In genomic region chr14:54709444-54709843, GRCh38 we compare ENCODE assay signal across 12 cellular contexts.
DNase-seq lines count a peak whose midpoint lies in the region; ATAC-seq, FAIRE-seq and TF ChIP-seq lines count a peak whose summit lies in the region.
"Had no signal": no experiment of that assay in that cellular context is flagged by ENCODE, and none has a peak within 500 bp of the region (broad histone marks: within the 10 kb centered on the region; RNA-seq: fewer than 3 reads in every experiment).

No MANE protein-coding gene starts in this region.

- no peak for TF ChIP-seq EP300 in GM12878 (IDR thresholded peaks at IDR 0.05; ENCODE audit: borderline replicate concordance in 1 of 2, control insufficient read depth in 1 of 2, low read depth in 2 of 2, low read length in 2 of 2)

- no peak for TF ChIP-seq POLR2A in GM12878 (IDR thresholded peaks at IDR 0.05; ENCODE audit: low read depth, low read length)

- no peaks in the 10 kb centered on the region for H3K9me3 Mint-ChIP-seq in effector memory CD8-positive, alpha-beta T cell
- H3K9me3 Mint-ChIP-seq: central memory CD8-positive, alpha-beta T cell had no signal

- no peak for TF ChIP-seq RAD21 in GM12878 (IDR thresholded peaks at IDR 0.05; ENCODE audit: insufficient read depth, low read depth, low read length)

- in situ Hi-C loops in GM13976 (cut with MboI; ENCODE audit: low sequenced_read_pairs, unreplicated experiment) (no loop called here), GM12878 (cut with MboI) (no loop called here)

- H3K27ac ChIP-seq in GM12878 (ENCODE audit: control insufficient read depth, insufficient read depth), result no peak overlapping the region

- no TSS peak for BruUV-seq in GM12878 (replicated peaks; lab: Mats Ljungman, UMichigan)

- no peaks in the 10 kb centered on the region for H3K4me1 Mint-ChIP-seq in effector memory CD8-positive, alpha-beta T cell (ENCODE audit: low read depth in 2 of 2)
- H3K4me1 Mint-ChIP-seq: central memory CD8-positive, alpha-beta T cell had no signal

- no peaks in the 10 kb centered on the region for H3K79me2 ChIP-seq in GM12878 (ENCODE audit: control insufficient read depth, insufficient read depth, low read length)

- H3K4me3 ChIP-seq in GM12878, result no peak overlapping the region

- H3K4me3 Mint-ChIP-seq in effector memory CD8-positive, alpha-beta T cell, result no peak overlapping the region
- H3K4me3 Mint-ChIP-seq: central memory CD8-positive, alpha-beta T cell had no signal

- SMC1A ChIA-PET in GM12878 (lab: Charles Lee; ENCODE audit: uncharacterized antibody, unreplicated experiment), result interaction anchor here (1.5 kb wide), 1 partner anchor 46 kb away, joined by 3 read pairs; no protein-coding TSS in a partner anchor

- no peak overlapping the region for H3K9ac ChIP-seq in GM12878 (ENCODE audit: control insufficient read depth, insufficient read depth, low read length)

- no peaks in the 10 kb centered on the region for H3K36me3 ChIP-seq in GM12878 (ENCODE audit: control insufficient read depth in 2 of 2, insufficient read depth in 2 of 2, low read length in 1 of 2)

- intact Hi-C loops in GM12878 (cut with micrococcal nuclease; ENCODE audit: unreplicated experiment), result no loop called here

- no peak for TF ChIP-seq CTCF in GM13976 (IDR thresholded peaks at IDR 0.05; ENCODE audit: borderline replicate concordance, control extremely low read depth, extremely low read depth, insufficient read depth, missing control alignments)
- TF ChIP-seq CTCF in GM12878 (IDR thresholded peaks at IDR 0.05 in 2 of 3, conservative IDR thresholded peaks at IDR 0.05 in 1 of 3; ENCODE audit: control insufficient read depth in 2 of 3, extremely low read depth in 1 of 3, insufficient read depth in 1 of 3, low read depth in 3 of 3, low read length in 3 of 3), result no peak

- peaks cover 25% of the 10 kb centered on the region for H3K4me1 ChIP-seq in GM12878 (ENCODE audit: control insufficient read depth, insufficient read depth, low read length)

- H3K4me2 ChIP-seq in GM12878 (ENCODE audit: control insufficient read depth, insufficient read depth), result peak overlapping the region; percentile 19; the same call in 1 of the 2 replicates

- H3K36me3 Mint-ChIP-seq in effector memory CD8-positive, alpha-beta T cell (ENCODE audit: insufficient read depth), result no peaks in the 10 kb centered on the region

- CTCF ChIA-PET in GM12878 (lab: Yijun Ruan, JAX), result interaction anchor here (1.6 kb wide), 1 partner anchor 16 kb away, joined by 4 read pairs; no protein-coding TSS in a partner anchor

- ATAC-seq in GM19395 (IDR thresholded peaks at IDR 0.05; ENCODE audit: unreplicated experiment) (peak; percentile 83), HG02981 (IDR thresholded peaks at IDR 0.05; ENCODE audit: unreplicated experiment) (peak; percentile 84), GM12878 (peak; percentile 97)
- no peak for ATAC-seq in effector memory CD8-positive, alpha-beta T cell (replicated peaks)

- no peak for FAIRE-seq in GM12878 (lab: Jason Lieb, UNC)
- FAIRE-seq: D721Med had no signal

- POLR2A ChIA-PET in GM12878 (lab: Charles Lee), result no interaction called here

- DNase-seq in GM13976 (ENCODE audit: low spot score), result peak; percentile 45
- DNase-seq in GM12878 (ENCODE audit: low read depth, low spot score), result peak; percentile 70
- no peak for DNase-seq in T-helper 9 cell
- no peak for DNase-seq in NCI-H82 treated with DMSO at 0.1 percent for 48 hours (lab: John Stamatoyannopoulos, UW; ENCODE audit: unreplicated experiment)
- no peak for DNase-seq in effector memory CD8-positive, alpha-beta T cell
- no peak for DNase-seq in stimulated activated CD4-positive, alpha-beta T cell treated with anti-CD3 and anti-CD28 coated beads, Interleukin-4, amount 100 ng/mL, for 4 hours
- DNase-seq: foreskin melanocyte, HCEC 1CT had no signal

- peaks cover 0 to 4% of the 10 kb centered on the region in 2 donors for H3K27me3 Mint-ChIP-seq in effector memory CD8-positive, alpha-beta T cell
- H3K27me3 Mint-ChIP-seq: central memory CD8-positive, alpha-beta T cell had no signal

- H3K9me3 ChIP-seq in GM12878 (replicated peaks; ENCODE audit: control insufficient read depth, insufficient read depth, low read length), result no peaks in the 10 kb centered on the region; the same call in 1 of the 3 replicates

- WGBS in GM12878 (ENCODE audit: insufficient coverage, insufficient replicate concordance, low lambda C conversion rate, missing lambda C conversion rate), result 0% methylated on average over 2 of the region's 2 CpGs

- no peak overlapping the region for H3K27ac Mint-ChIP-seq in effector memory CD8-positive, alpha-beta T cell

- no peak overlapping the region for H2AFZ ChIP-seq in GM12878 (ENCODE audit: control insufficient read depth, low read depth, low read length)

- RAD21 ChIA-PET in GM12878 (lab: Charles Lee; ENCODE audit: unreplicated experiment), result no interaction called here

- no peaks in the 10 kb centered on the region for H4K20me1 ChIP-seq in GM12878 (ENCODE audit: control insufficient read depth, insufficient read depth)

- no peaks in the 10 kb centered on the region for H3K27me3 ChIP-seq in GM12878 (replicated peaks in 1 of 2; ENCODE audit: control insufficient read depth in 2 of 2, insufficient read depth in 2 of 2, low read length in 1 of 2)

TF ChIP-seq in GM12878, 131 proteins besides CTCF, POLR2A, EP300 and RAD21 (continues in another document):
- TF ChIP-seq CHD4 (IDR thresholded peaks at IDR 0.05) (no peak), E2F8 (IDR thresholded peaks at IDR 0.05; ENCODE audit: low read depth, partially characterized antibody) (no peak), E4F1 (IDR thresholded peaks at IDR 0.05; ENCODE audit: borderline replicate concordance, partially characterized antibody) (no peak), BCL3 (IDR thresholded peaks at IDR 0.05; ENCODE audit: borderline replicate concordance, insufficient read depth, low read depth, low read length, poor library complexity, severe bottlenecking) (no peak), JUNB (IDR thresholded peaks at IDR 0.05) (peak; percentile 89), ATF2 (IDR thresholded peaks at IDR 0.05; ENCODE audit: low read length) (peak; percentile 24; the same call in 1 of the 2 replicates), TCF7 (IDR thresholded peaks at IDR 0.05; ENCODE audit: borderline replicate concordance) (peak; percentile 86; the same call in 1 of the 2 replicates), MEF2A (IDR thresholded peaks at IDR 0.05; ENCODE audit: insufficient read depth, low read depth, low read length) (peak; percentile 46; the same call in 1 of the 2 replicates)

Comparison
In these comparisons a context has a peak if more than half of its experiments do, and no peak if none do; other contexts are left out.
1. DNase-seq: peak in GM13976 (single experiment) and GM12878 (single experiment); none in T-helper 9 cell (single experiment), NCI-H82 treated with DMSO at 0.1 percent for 48 hours (single experiment), effector memory CD8-positive, alpha-beta T cell (0 of 3) and stimulated activated CD4-positive, alpha-beta T cell treated with anti-CD3 and anti-CD28 coated beads, Interleukin-4, amount 100 ng/mL, for 4 hours (0 of 2).